Comparison of ENCODE assay signal across 15 cellular contexts in the genomic region with DNA sequence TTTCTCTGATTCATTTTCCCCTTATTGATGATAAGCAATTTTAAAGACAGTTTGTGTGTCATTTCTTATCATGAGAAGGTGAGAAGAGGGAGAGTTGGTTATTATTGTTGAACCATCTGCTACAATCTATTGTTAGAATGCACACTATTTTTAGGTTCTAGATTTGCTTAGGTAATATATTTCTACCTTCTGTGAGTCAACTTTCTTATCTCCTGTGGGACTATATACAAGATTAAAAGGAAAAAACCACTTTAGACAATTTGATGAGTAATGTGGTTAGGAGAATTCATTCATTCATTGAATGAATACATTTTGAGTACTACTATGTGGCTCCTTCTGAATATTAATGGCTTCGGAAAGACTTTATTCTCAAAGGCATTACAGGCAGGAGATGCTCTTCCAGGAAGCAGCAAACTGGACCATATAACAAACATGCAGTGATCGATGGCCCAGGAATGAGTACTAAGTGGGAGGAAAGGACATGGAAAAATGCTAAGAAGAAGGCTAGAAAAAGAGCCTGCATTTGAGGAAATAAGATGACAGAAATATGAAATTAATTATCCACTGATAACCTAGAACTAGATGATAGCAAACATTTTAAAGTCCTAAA. TPM values are rescaled to one million over a fixed set of nuclear protein-coding genes. Genes with fewer than 3 reads are reported as not detected.
DNase-seq lines count a peak whose midpoint lies in the region; ATAC-seq, FAIRE-seq and TF ChIP-seq lines count a peak whose summit lies in the region.
"Had no signal": no experiment of that assay in that cellular context is flagged by ENCODE, and none has a peak within 500 bp of the region (broad histone marks: within the 10 kb centered on the region; RNA-seq: fewer than 3 reads in every experiment).

No MANE protein-coding gene starts in this region.

- POLR2A ChIA-PET in T-cell (lab: Charles Lee), result no interaction called here

- no peaks in the 10 kb centered on the region for H3K4me1 ChIP-seq in GM23338 (ENCODE audit: insufficient read depth)
- H3K4me1 ChIP-seq: sigmoid colon, testis had no signal

- ATAC-seq in GM23338 (no peak), T-cell (replicated peaks in 1 of 4) (no peak), GM21737 (IDR thresholded peaks at IDR 0.05; ENCODE audit: unreplicated experiment) (no peak)

- no peak overlapping the region for H3K4me2 ChIP-seq in GM23338

- TF ChIP-seq CTCF in GM23338 (conservative IDR thresholded peaks at IDR 0.05; ENCODE audit: low read depth in 2 of 2), result no peak

- no peaks in the 10 kb centered on the region for H3F3A ChIP-seq in GM23338 (replicated peaks; ENCODE audit: low read depth)

- no peak overlapping the region for H3K27ac ChIP-seq in GM23338 (ENCODE audit: low read depth)
- H3K27ac ChIP-seq: sigmoid colon, testis had no signal

- CTCF ChIA-PET in T-cell (lab: Charles Lee), result no interaction called here

- H3K4me3 Mint-ChIP-seq in GM23338 (no peak overlapping the region), T-cell (peak overlapping the region in 1 of 3 donors; percentile 1)
- H3K4me3 Mint-ChIP-seq: nephron had no signal

- H3K27me3 Mint-ChIP-seq in GM23338 (ENCODE audit: insufficient read depth, low read depth, poor library complexity) (no peaks in the 10 kb centered on the region), T-cell (no peaks in the 10 kb centered on the region)

- H4K20me1 ChIP-seq in GM23338 (replicated peaks; ENCODE audit: insufficient read depth), result no peaks in the 10 kb centered on the region

- H3K79me2 ChIP-seq in GM23338 (replicated peaks; ENCODE audit: insufficient read depth), result no peaks in the 10 kb centered on the region

- no peak overlapping the region for H3K4me3 ChIP-seq in GM23338
- H3K4me3 ChIP-seq: sigmoid colon, testis had no signal

- H2AFZ ChIP-seq in GM23338, result no peak overlapping the region

- H3K4me1 Mint-ChIP-seq in GM23338, result peaks cover 11% of the 10 kb centered on the region; the same call in 2 of the 3 replicates
- H3K4me1 Mint-ChIP-seq in T-cell, result peaks cover 19 to 25% (median 23%) of the 10 kb centered on the region in 3 donors

- FAIRE-seq in GM18507 (lab: Jason Lieb, UNC), result peak; percentile 29

- H3K9me3 Mint-ChIP-seq in GM23338 (no peaks in the 10 kb centered on the region), T-cell (no peaks in the 10 kb centered on the region)
- H3K9me3 Mint-ChIP-seq: nephron had no signal

- no peaks in the 10 kb centered on the region for H3K9me2 ChIP-seq in GM23338 (ENCODE audit: insufficient read depth)

- H3K27me3 ChIP-seq in GM23338 (ENCODE audit: insufficient read depth), result no peaks in the 10 kb centered on the region
- H3K27me3 ChIP-seq: sigmoid colon, testis had no signal

- no peaks in the 10 kb centered on the region for H3K36me3 ChIP-seq in GM23338 (ENCODE audit: insufficient read depth)
- H3K36me3 ChIP-seq: sigmoid colon had no signal

- H3K27ac Mint-ChIP-seq in GM23338, result peak overlapping the region; percentile 7; the same call in 1 of the 2 replicates
- H3K27ac Mint-ChIP-seq in T-cell, result peak overlapping the region; percentile 4 to 20
- H3K27ac Mint-ChIP-seq: nephron had no signal

- H3K36me3 Mint-ChIP-seq in GM23338 (ENCODE audit: low read depth) (no peaks in the 10 kb centered on the region; the same call in 2 of the 3 replicates), T-cell (no peaks in the 10 kb centered on the region)

- DNase-seq in GM18507 (ENCODE audit: extremely low spot score, insufficient read length, low read depth) (no peak), GM23338 (ENCODE audit: low spot score) (no peak), T-cell (no peak), kidney glomerular epithelial cell (lab: John Stamatoyannopoulos, UW) (peak; percentile 32), T-helper 1 cell (no peak)
- no peak for DNase-seq in effector CD4-positive, alpha-beta T cell
- DNase-seq: left cardiac atrium, NCI-H1048, NCI-H446, sigmoid colon, T-helper 9 cell, testis had no signal

TF ChIP-seq in GM23338, 12 proteins besides CTCF, POLR2A, EP300 and RAD21 (continues in another document):
- TF ChIP-seq, protein P1, sequence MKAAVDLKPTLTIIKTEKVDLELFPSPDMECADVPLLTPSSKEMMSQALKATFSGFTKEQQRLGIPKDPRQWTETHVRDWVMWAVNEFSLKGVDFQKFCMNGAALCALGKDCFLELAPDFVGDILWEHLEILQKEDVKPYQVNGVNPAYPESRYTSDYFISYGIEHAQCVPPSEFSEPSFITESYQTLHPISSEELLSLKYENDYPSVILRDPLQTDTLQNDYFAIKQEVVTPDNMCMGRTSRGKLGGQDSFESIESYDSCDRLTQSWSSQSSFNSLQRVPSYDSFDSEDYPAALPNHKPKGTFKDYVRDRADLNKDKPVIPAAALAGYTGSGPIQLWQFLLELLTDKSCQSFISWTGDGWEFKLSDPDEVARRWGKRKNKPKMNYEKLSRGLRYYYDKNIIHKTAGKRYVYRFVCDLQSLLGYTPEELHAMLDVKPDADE (IDR thresholded peaks at IDR 0.05), result no peak
- TF ChIP-seq STAT1 (IDR thresholded peaks at IDR 0.05; ENCODE audit: unreplicated experiment), result no peak
- no peak for TF ChIP-seq NANOG (IDR thresholded peaks at IDR 0.05; ENCODE audit: borderline replicate concordance)
- no peak for TF ChIP-seq EZH2 (IDR thresholded peaks at IDR 0.05; ENCODE audit: low read depth, unreplicated experiment)
- no peak for TF ChIP-seq ZNF114 (CRISPR knock-in tag; IDR thresholded peaks at IDR 0.05)
- no peak for TF ChIP-seq EZH2phosphoT487 (IDR thresholded peaks at IDR 0.05; ENCODE audit: unreplicated experiment)
- TF ChIP-seq, protein P2, sequence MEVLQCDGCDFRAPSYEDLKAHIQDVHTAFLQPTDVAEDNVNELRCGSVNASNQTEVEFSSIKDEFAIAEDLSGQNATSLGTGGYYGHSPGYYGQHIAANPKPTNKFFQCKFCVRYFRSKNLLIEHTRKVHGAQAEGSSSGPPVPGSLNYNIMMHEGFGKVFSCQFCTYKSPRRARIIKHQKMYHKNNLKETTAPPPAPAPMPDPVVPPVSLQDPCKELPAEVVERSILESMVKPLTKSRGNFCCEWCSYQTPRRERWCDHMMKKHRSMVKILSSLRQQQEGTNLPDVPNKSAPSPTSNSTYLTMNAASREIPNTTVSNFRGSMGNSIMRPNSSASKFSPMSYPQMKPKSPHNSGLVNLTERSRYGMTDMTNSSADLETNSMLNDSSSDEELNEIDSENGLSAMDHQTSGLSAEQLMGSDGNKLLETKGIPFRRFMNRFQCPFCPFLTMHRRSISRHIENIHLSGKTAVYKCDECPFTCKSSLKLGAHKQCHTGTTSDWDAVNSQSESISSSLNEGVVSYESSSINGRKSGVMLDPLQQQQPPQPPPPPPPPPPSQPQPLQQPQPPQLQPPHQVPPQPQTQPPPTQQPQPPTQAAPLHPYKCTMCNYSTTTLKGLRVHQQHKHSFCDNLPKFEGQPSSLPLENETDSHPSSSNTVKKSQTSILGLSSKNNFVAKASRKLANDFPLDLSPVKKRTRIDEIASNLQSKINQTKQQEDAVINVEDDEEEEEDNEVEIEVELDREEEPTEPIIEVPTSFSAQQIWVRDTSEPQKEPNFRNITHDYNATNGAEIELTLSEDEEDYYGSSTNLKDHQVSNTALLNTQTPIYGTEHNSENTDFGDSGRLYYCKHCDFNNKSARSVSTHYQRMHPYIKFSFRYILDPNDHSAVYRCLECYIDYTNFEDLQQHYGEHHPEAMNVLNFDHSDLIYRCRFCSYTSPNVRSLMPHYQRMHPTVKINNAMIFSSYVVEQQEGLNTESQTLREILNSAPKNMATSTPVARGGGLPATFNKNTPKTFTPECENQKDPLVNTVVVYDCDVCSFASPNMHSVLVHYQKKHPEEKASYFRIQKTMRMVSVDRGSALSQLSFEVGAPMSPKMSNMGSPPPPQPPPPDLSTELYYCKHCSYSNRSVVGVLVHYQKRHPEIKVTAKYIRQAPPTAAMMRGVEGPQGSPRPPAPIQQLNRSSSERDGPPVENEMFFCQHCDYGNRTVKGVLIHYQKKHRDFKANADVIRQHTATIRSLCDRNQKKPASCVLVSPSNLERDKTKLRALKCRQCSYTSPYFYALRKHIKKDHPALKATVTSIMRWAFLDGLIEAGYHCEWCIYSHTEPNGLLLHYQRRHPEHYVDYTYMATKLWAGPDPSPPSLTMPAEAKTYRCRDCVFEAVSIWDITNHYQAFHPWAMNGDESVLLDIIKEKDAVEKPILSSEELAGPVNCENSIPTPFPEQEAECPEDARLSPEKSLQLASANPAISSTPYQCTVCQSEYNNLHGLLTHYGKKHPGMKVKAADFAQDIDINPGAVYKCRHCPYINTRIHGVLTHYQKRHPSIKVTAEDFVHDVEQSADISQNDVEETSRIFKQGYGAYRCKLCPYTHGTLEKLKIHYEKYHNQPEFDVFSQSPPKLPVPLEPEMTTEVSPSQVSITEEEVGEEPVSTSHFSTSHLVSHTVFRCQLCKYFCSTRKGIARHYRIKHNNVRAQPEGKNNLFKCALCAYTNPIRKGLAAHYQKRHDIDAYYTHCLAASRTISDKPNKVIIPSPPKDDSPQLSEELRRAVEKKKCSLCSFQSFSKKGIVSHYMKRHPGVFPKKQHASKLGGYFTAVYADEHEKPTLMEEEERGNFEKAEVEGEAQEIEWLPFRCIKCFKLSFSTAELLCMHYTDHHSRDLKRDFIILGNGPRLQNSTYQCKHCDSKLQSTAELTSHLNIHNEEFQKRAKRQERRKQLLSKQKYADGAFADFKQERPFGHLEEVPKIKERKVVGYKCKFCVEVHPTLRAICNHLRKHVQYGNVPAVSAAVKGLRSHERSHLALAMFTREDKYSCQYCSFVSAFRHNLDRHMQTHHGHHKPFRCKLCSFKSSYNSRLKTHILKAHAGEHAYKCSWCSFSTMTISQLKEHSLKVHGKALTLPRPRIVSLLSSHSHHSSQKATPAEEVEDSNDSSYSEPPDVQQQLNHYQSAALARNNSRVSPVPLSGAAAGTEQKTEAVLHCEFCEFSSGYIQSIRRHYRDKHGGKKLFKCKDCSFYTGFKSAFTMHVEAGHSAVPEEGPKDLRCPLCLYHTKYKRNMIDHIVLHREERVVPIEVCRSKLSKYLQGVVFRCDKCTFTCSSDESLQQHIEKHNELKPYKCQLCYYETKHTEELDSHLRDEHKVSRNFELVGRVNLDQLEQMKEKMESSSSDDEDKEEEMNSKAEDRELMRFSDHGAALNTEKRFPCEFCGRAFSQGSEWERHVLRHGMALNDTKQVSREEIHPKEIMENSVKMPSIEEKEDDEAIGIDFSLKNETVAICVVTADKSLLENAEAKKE (CRISPR knock-in tag; IDR thresholded peaks at IDR 0.05), result no peak
- TF ChIP-seq POLR2AphosphoS5 (IDR thresholded peaks at IDR 0.05; ENCODE audit: low read depth), result no peak
- no peak for TF ChIP-seq CREB1 (CRISPR knock-in tag; IDR thresholded peaks at IDR 0.05; ENCODE audit: low read depth)
- TF ChIP-seq ZNF331 (CRISPR knock-in tag; IDR thresholded peaks at IDR 0.05; ENCODE audit: low read depth), result no peak

RNA-seq across cellular contexts. Expression of a gene that starts 22.4 kb away (rescaled TPM):
- total RNA-seq in GM23338 (2014; rRNA removed; shearing (Covaris generic)), result 33.0 and 33.5 TPM in 2 replicates
- polyA plus RNA-seq in GM23338 (2016; fragmentation: Nextera tagmentation; extraction: Ambion mirVana), result 20.8 and 23.5 TPM in 2 replicates
- total RNA-seq in T-cell, result 1 to 10 TPM in 1 of 5 donors, under 1 TPM in 4; 0.12 to 2.3 (median 0.56) TPM
- total RNA-seq: glomerular endothelial cell, sigmoid colon, testis had no signal

Comparison
In these comparisons a context has a peak if more than half of its experiments do, and no peak if none do; other contexts are left out.
1. RNA of a gene that starts 22.4 kb away (total RNA-seq): 33.0 to 33.5 TPM in GM23338; 0.12 to 2.3 TPM in T-cell; every median in the first group is over 10 times any median in the second.